ENCODE assay signal across 8 cellular contexts in genomic region chr17:74430706-74431567, GRCh38. TPM values are rescaled to one million over a fixed set of nuclear protein-coding genes. Genes with fewer than 3 reads are reported as not detected.
DNase-seq lines count a peak whose midpoint lies in the region; ATAC-seq, FAIRE-seq and TF ChIP-seq lines count a peak whose summit lies in the region.

No MANE protein-coding gene starts in this region.

- peak overlapping the region; percentile 39 for H3K4me3 Mint-ChIP-seq in activated naive CD8-positive, alpha-beta T cell treated with anti-CD3 and anti-CD28 coated beads, Interleukin-2, amount 10 ng/mL, durations not matched to agents 7 days and 5 days

- 1% methylated on average over 66 to 67 of the region's 67 CpGs for WGBS in heart right ventricle, 2 donors
- 1 to 2% methylated on average over 56 to 67 of the region's 67 CpGs for WGBS in pancreas, 2 donors

- peaks cover 6% of the 10 kb centered on the region for H3K4me1 Mint-ChIP-seq in activated naive CD8-positive, alpha-beta T cell treated with anti-CD3 and anti-CD28 coated beads, Interleukin-2, amount 10 ng/mL, durations not matched to agents 7 days and 5 days

- no peaks in the 10 kb centered on the region for H3K9me3 Mint-ChIP-seq in activated naive CD8-positive, alpha-beta T cell treated with anti-CD3 and anti-CD28 coated beads, Interleukin-2, amount 10 ng/mL, durations not matched to agents 7 days and 5 days

- peaks cover 0 to 61% (median 0%) of the 10 kb centered on the region in 7 donors for H3K27me3 ChIP-seq in heart right ventricle
- H3K27me3 ChIP-seq in pancreas = no peaks in the 10 kb centered on the region

- DNase-seq in DMS 273 treated with DMSO at 0.1 percent for 48 hours (lab: John Stamatoyannopoulos, UW) (peak; percentile 65), NCI-H1436 (lab: John Stamatoyannopoulos, UW) (peak; percentile 36), heart right ventricle (peak; percentile 85 to 86), pancreas (peak; percentile 94 to 97 (median 96)), dedifferentiated amniotic fluid mesenchymal stem cell (ENCODE audit: extremely low spot score) (no peak), NAMALWA (ENCODE audit: low spot score) (no peak)
- no peak for DNase-seq in activated naive CD8-positive, alpha-beta T cell treated with anti-CD3 and anti-CD28 coated beads, Interleukin-2, amount 10 ng/mL, durations not matched to agents 7 days and 5 days

- H3K27ac ChIP-seq in heart right ventricle (peak overlapping the region; percentile 83 to 99 (median 96)), pancreas (peak overlapping the region; percentile 99)

- ATAC-seq in GM21619 (IDR thresholded peaks at IDR 0.05; ENCODE audit: unreplicated experiment) (peak; percentile 50), heart right ventricle (peak; percentile 61 to 83 (median 73)), pancreas (peak; percentile 62 to 76 (median 70))
- ATAC-seq in activated naive CD8-positive, alpha-beta T cell treated with anti-CD3 and anti-CD28 coated beads, Interleukin-2, amount 10 ng/mL, durations not matched to agents 7 days and 5 days (ENCODE audit: low read depth) = peak; percentile 16

- H3K4me1 ChIP-seq in heart right ventricle (peaks cover 8 to 80% (median 48%) of the 10 kb centered on the region in 9 donors), pancreas (peaks cover 31 to 39% (median 37%) of the 10 kb centered on the region in 3 donors)

- TF ChIP-seq CTCF in heart right ventricle (IDR thresholded peaks at IDR 0.05) = no peak
- TF ChIP-seq CTCF in pancreas (IDR thresholded peaks at IDR 0.05) = no peak

- POLR2A ChIA-PET in activated naive CD8-positive, alpha-beta T cell treated with anti-CD3 and anti-CD28 coated beads, Interleukin-2, amount 10 ng/mL, durations not matched to agents 7 days and 5 days (lab: Charles Lee) = no interaction called here

- no peak for FAIRE-seq in pancreas (lab: Jason Lieb, UNC)

- H3K27ac Mint-ChIP-seq in activated naive CD8-positive, alpha-beta T cell treated with anti-CD3 and anti-CD28 coated beads, Interleukin-2, amount 10 ng/mL, durations not matched to agents 7 days and 5 days = no peak overlapping the region

- no peaks in the 10 kb centered on the region for H3K36me3 ChIP-seq in heart right ventricle
- no peaks in the 10 kb centered on the region for H3K36me3 ChIP-seq in pancreas

- H3K4me3 ChIP-seq in heart right ventricle (peak overlapping the region; percentile 61 to 83 (median 74)), pancreas (peak overlapping the region; percentile 42 to 89 (median 81))

- no peaks in the 10 kb centered on the region for H3K36me3 Mint-ChIP-seq in activated naive CD8-positive, alpha-beta T cell treated with anti-CD3 and anti-CD28 coated beads, Interleukin-2, amount 10 ng/mL, durations not matched to agents 7 days and 5 days

- H3K9me3 ChIP-seq in heart right ventricle (no peaks in the 10 kb centered on the region), pancreas (no peaks in the 10 kb centered on the region)

- peaks cover 56% of the 10 kb centered on the region for H3K27me3 Mint-ChIP-seq in activated naive CD8-positive, alpha-beta T cell treated with anti-CD3 and anti-CD28 coated beads, Interleukin-2, amount 10 ng/mL, durations not matched to agents 7 days and 5 days

- intact Hi-C loops in heart right ventricle (cut with DNase I) (loop anchor here in 1 of 10 donors (2.0 kb wide), 1 partner anchor 26 kb away; no protein-coding TSS in a partner anchor), pancreas (cut with DNase I) (no loop called here)

RNA-seq across cellular contexts. Expression of gene GPRC5C, which starts 1.0 kb away (rescaled TPM):
- not detected for total RNA-seq in activated naive CD8-positive, alpha-beta T cell treated with anti-CD3 and anti-CD28 coated beads, Interleukin-2, amount 10 ng/mL, durations not matched to agents 7 days and 5 days
- total RNA-seq in heart right ventricle (10 to 100 TPM; 28.0 to 41.0 (median 32.5) TPM), pancreas (100 to 1,000 TPM in 1 of 6 donors, 10 to 100 TPM in 5; 38.2 to 106 (median 49.9) TPM)
- polyA plus RNA-seq in heart right ventricle (10 to 100 TPM; 29.5 to 38.2 TPM), pancreas (10 to 100 TPM; 40.4 to 68.0 TPM)

RNA-seq across cellular contexts. Expression of gene CD300A, which starts 35.5 kb away (rescaled TPM):
- 10 to 100 TPM; 10.6 to 12.7 TPM for total RNA-seq in activated naive CD8-positive, alpha-beta T cell treated with anti-CD3 and anti-CD28 coated beads, Interleukin-2, amount 10 ng/mL, durations not matched to agents 7 days and 5 days
- total RNA-seq in heart right ventricle (10 to 100 TPM in 1 of 10 donors, 1 to 10 TPM in 4, under 1 TPM in 5; 0.38 to 13.1 (median 1.4) TPM), pancreas (1 to 10 TPM in 3 of 6 donors, under 1 TPM in 3; 0.37 to 5.1 (median 0.92) TPM)
- polyA plus RNA-seq in heart right ventricle (1 to 10 TPM in 1 of 2 donors, under 1 TPM in 1; 0.95 to 1.9 TPM), pancreas (1 to 10 TPM; 1.3 to 2.0 TPM)

Comparison
In these comparisons a context has a peak if more than half of its experiments do, and no peak if none do; other contexts are left out.
1. DNase-seq: peak in DMS 273 treated with DMSO at 0.1 percent for 48 hours (single experiment), NCI-H1436 (single experiment), heart right ventricle (2 of 2) and pancreas (6 of 6); none in activated naive CD8-positive, alpha-beta T cell treated with anti-CD3 and anti-CD28 coated beads, Interleukin-2, amount 10 ng/mL, durations not matched to agents 7 days and 5 days (single experiment), dedifferentiated amniotic fluid mesenchymal stem cell (single experiment) and NAMALWA (single experiment).
2. ATAC-seq: peak in every context shown above with its lines; median percentile 73 in heart right ventricle; 70 in pancreas; 50 in GM21619; 16 in activated naive CD8-positive, alpha-beta T cell treated with anti-CD3 and anti-CD28 coated beads, Interleukin-2, amount 10 ng/mL, durations not matched to agents 7 days and 5 days.
3. RNA of gene GPRC5C, which starts 1.0 kb away (total RNA-seq): 38.2 to 106 TPM in pancreas and 28.0 to 41.0 TPM in heart right ventricle; not detected in activated naive CD8-positive, alpha-beta T cell treated with anti-CD3 and anti-CD28 coated beads, Interleukin-2, amount 10 ng/mL, durations not matched to agents 7 days and 5 days; every median in the first group is over 10 times any median in the second.